In the genomic region with DNA sequence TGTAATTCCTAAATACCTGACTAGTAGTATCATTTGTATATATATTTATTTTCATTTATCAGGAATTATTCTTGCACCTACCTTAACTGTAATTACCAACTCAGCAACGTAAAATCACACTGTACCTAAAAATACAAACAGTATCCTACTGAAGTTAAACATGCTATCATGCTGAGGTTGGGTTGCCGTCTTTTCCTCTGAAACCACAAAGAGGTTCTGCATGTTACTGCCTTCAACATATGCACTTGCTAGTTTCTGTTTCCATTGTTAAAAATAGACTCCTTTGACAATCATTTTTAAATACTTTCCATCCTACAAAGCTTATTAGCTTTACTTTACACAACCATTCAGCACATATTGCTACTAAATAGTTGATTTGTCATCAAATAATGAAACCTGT, we compare ENCODE assay signal across 8 cellular contexts.
A peak's percentile ranks its signal among the peaks of the same experiment; 100 is the strongest.
ATAC-seq lines count a peak whose summit lies in the region.

No MANE protein-coding gene starts in this region.

- ATAC-seq in GM18868 (IDR thresholded peaks at IDR 0.05; ENCODE audit: unreplicated experiment) (peak; percentile 52), GM19452 (IDR thresholded peaks at IDR 0.05; ENCODE audit: unreplicated experiment) (peak; percentile 58), GM21381 (IDR thresholded peaks at IDR 0.05; ENCODE audit: unreplicated experiment) (peak; percentile 68), HG02588 (IDR thresholded peaks at IDR 0.05; ENCODE audit: unreplicated experiment) (peak; percentile 57), HG02678 (IDR thresholded peaks at IDR 0.05; ENCODE audit: unreplicated experiment) (peak; percentile 65), HG03432 (IDR thresholded peaks at IDR 0.05; ENCODE audit: unreplicated experiment) (peak; percentile 69), HG03442 (IDR thresholded peaks at IDR 0.05; ENCODE audit: unreplicated experiment) (peak; percentile 54), HG03521 (IDR thresholded peaks at IDR 0.05; ENCODE audit: unreplicated experiment) (peak; percentile 46)

Comparison
In these comparisons a context has a peak if more than half of its experiments do, and no peak if none do; other contexts are left out.
1. Peak in every context shown above with its lines: ATAC-seq.